Comparison of ENCODE assay signal across 23 cellular contexts in genomic region chr2:14552286-14552685, GRCh38.
"Had no signal": no experiment of that assay in that cellular context is flagged by ENCODE, and none has a peak within 500 bp of the region (broad histone marks: within the 10 kb centered on the region; RNA-seq: fewer than 3 reads in every experiment).

No MANE protein-coding gene starts in this region.

- H3K4me3 ChIP-seq: colonic mucosa, coronary artery, dorsolateral prefrontal cortex, esophagus squamous epithelium, gastrocnemius medialis, gastroesophageal sphincter, heart left ventricle, heart right ventricle had no signal

- DNase-seq: colonic mucosa; cortex of kidney; dermis blood vessel endothelial cell; dorsolateral prefrontal cortex; effector CD4-positive, alpha-beta T cell; effector CD8-positive, alpha-beta T cell; effector memory CD4-positive, alpha-beta T cell; effector memory CD8-positive, alpha-beta T cell; endodermal cell; erythroblast; esophagus squamous epithelium; foreskin fibroblast; foreskin melanocyte; gastrocnemius medialis; glutamatergic neuron; head of caudate nucleus; heart left ventricle; heart right ventricle had no signal

- ATAC-seq: effector memory CD8-positive, alpha-beta T cell; esophagus mucosa; gastrocnemius medialis; gastroesophageal sphincter; heart left ventricle; heart right ventricle had no signal

- H3K4me1 ChIP-seq: colonic mucosa, gastrocnemius medialis, gastroesophageal sphincter, heart left ventricle, heart right ventricle had no signal

- H3K27me3 ChIP-seq: colonic mucosa, dorsolateral prefrontal cortex, esophagus squamous epithelium, foreskin keratinocyte, gastrocnemius medialis, gastroesophageal sphincter, heart left ventricle, heart right ventricle had no signal

- H3K9me3 ChIP-seq: colonic mucosa, esophagus squamous epithelium, gastrocnemius medialis, gastroesophageal sphincter, heart left ventricle, heart right ventricle had no signal

- H3K36me3 ChIP-seq: colonic mucosa, esophagus squamous epithelium, gastrocnemius medialis, gastroesophageal sphincter, heart left ventricle, heart right ventricle had no signal

- H3K27ac ChIP-seq: colonic mucosa, coronary artery, dorsolateral prefrontal cortex, epithelial cell of prostate, esophagus squamous epithelium, foreskin keratinocyte, gastrocnemius medialis, gastroesophageal sphincter, heart left ventricle, heart right ventricle had no signal
